In the genomic region with DNA sequence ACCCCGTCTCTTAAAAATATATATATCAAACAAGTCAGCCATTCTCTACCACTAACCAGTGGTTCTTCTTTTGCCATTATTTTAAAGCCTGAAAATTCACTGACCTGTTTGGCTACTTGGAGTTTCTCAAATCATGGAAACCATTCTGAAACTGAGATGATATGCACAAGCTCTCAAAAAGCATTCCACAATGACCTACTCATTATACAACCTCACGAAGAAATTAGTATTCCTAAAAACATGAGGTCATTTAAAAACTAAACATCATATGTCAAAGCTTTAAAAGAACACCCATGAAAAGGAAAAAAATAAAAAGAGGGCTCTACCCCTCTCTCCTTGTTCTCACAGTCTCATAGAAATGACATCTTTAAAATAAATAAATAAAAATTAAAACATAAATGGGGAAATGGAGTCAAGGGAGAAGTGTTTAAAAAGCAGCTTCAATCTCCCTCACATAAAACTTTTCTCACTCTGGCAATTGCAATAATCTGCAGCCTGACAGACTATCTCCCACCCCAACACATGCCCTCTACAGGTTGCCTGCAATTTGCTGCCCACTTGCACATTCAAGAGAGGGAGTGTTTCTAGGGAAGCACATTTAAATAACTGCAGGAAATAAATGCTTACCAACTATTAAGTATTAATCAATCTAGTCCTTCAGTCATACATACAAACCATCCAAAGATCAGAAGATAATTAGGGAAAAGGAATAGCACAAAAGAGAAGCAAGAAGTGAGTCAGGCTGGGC, we compare ENCODE assay signal across 29 cellular contexts.
DNase-seq lines count a peak whose midpoint lies in the region; ATAC-seq, FAIRE-seq and TF ChIP-seq lines count a peak whose summit lies in the region.
"Had no signal": no experiment of that assay in that cellular context is flagged by ENCODE, and none has a peak within 500 bp of the region (broad histone marks: within the 10 kb centered on the region; RNA-seq: fewer than 3 reads in every experiment).

No MANE protein-coding gene starts in this region.

- H3K27ac Mint-ChIP-seq in central memory CD8-positive, alpha-beta T cell (ENCODE audit: low read depth) = peak overlapping the region; percentile 83
- H3K27ac Mint-ChIP-seq: activated T-cell treated with anti-CD3 and anti-CD28 coated beads, Interleukin-2, amount 50 U/mL, for 72 hours; nephron progenitor cell; progenitor cell of endocrine pancreas had no signal

- H3K36me3 Mint-ChIP-seq in central memory CD8-positive, alpha-beta T cell (ENCODE audit: insufficient read depth) = peaks cover 39% of the 10 kb centered on the region

- no peaks in the 10 kb centered on the region for H3K9me3 Mint-ChIP-seq in central memory CD8-positive, alpha-beta T cell
- H3K9me3 Mint-ChIP-seq: activated T-cell treated with anti-CD3 and anti-CD28 coated beads, Interleukin-2, amount 50 U/mL, for 72 hours; nephron progenitor cell had no signal

- no peak for TF ChIP-seq CTCF in HepG2 (CRISPR knock-in tag; IDR thresholded peaks at IDR 0.05)
- no peak for TF ChIP-seq CTCF in right lobe of liver (IDR thresholded peaks at IDR 0.05)
- TF ChIP-seq CTCF in Loucy (conservative IDR thresholded peaks at IDR 0.05; ENCODE audit: low read length) = peak; percentile 64
- TF ChIP-seq CTCF in retinal pigment epithelial cell (conservative IDR thresholded peaks at IDR 0.05; ENCODE audit: low read depth, low read length) = peak; percentile 28

- TF ChIP-seq EP300 in HepG2 (IDR thresholded peaks at IDR 0.05; ENCODE audit: low read depth in 2 of 2, low read length in 2 of 2) = no peak
- no peak for TF ChIP-seq EP300 in HepG2 (CRISPR knock-in tag; IDR thresholded peaks at IDR 0.05; ENCODE audit: borderline replicate concordance)

- H3K27ac ChIP-seq in HepG2 (ENCODE audit: extremely low read length, insufficient read depth, low read length) (no peak overlapping the region), right lobe of liver (no peak overlapping the region)
- H3K27ac ChIP-seq: C4-2B, RWPE1, skin epidermis, tibial artery had no signal

- H3K4me2 ChIP-seq in HepG2 (ENCODE audit: low read depth, low read length) (no peak overlapping the region), Loucy (ENCODE audit: low read depth, low read length, poor library complexity, severe bottlenecking) (no peak overlapping the region)

- FAIRE-seq in HepG2 (lab: Jason Lieb, UNC) = no peak
- FAIRE-seq: astrocyte had no signal

- H3K4me1 Mint-ChIP-seq in central memory CD8-positive, alpha-beta T cell = peaks cover 58% of the 10 kb centered on the region

- no peaks in the 10 kb centered on the region for H3K36me3 ChIP-seq in HepG2 (replicated peaks in 1 of 2; ENCODE audit: control insufficient read depth in 1 of 2, insufficient read depth in 2 of 2, low read length in 2 of 2)
- H3K36me3 ChIP-seq in right lobe of liver = peaks cover 0 to 5% (median 2%) of the 10 kb centered on the region in 4 donors
- H3K36me3 ChIP-seq in Loucy (ENCODE audit: insufficient read depth, low read length) = no peaks in the 10 kb centered on the region
- H3K36me3 ChIP-seq: HAP-1 had no signal

- ATAC-seq in HepG2 = 0 out of 3 replicates have a peak, but pooled peaks have one; percentile 31
- no peak for ATAC-seq in right lobe of liver
- ATAC-seq in central memory CD8-positive, alpha-beta T cell (replicated peaks; ENCODE audit: extremely low read depth, poor library complexity, severe bottlenecking) = no peak
- ATAC-seq in HG03520 (IDR thresholded peaks at IDR 0.05; ENCODE audit: unreplicated experiment) = no peak
- ATAC-seq: activated T-cell treated with anti-CD3 and anti-CD28 coated beads, Interleukin-2, amount 50 U/mL, for 72 hours; left cardiac atrium; SK-N-SH treated with all-trans-retinoic acid at 6 μM for 48 hours had no signal

- DNase-seq in HepG2 (ENCODE audit: low spot score) (no peak), right lobe of liver (no peak), retinal pigment epithelial cell (ENCODE audit: low read depth) (no peak), NCI-H2227 (lab: John Stamatoyannopoulos, UW; ENCODE audit: unreplicated experiment) (no peak), kidney tubule cell (ENCODE audit: low spot score) (no peak)
- no peak for DNase-seq in central memory CD8-positive, alpha-beta T cell (ENCODE audit: low spot score in 2 of 2)
- DNase-seq: ACHN; activated CD4-positive, CD25-positive, alpha-beta regulatory T cell treated with anti-CD3 and anti-CD28 coated beads, Interleukin-2, amount 50 U/mL, for 72 hours; activated CD8-positive, alpha-beta memory T cell treated with anti-CD3 and anti-CD28 coated beads for 24 hours; activated naive CD4-positive, alpha-beta T cell treated with anti-CD3 and anti-CD28 coated beads, Interleukin-2, amount 50 U/mL, for 16 hours; activated T-cell treated with anti-CD3 and anti-CD28 coated beads, Interleukin-2, amount 50 U/mL, for 72 hours; effector CD8-positive, alpha-beta T cell; left cardiac atrium; mesendoderm; NCI-H1436 treated with DMSO at 0.1 percent for 48 hours; NCI-H446; nephron progenitor cell; stimulated activated naive CD4-positive, alpha-beta T cell treated with Interleukin-2 at 50 U/mL for 16 hours; T1000; tibial artery had no signal

- H3K4me1 ChIP-seq in HepG2 (ENCODE audit: insufficient read depth, low read length) = no peaks in the 10 kb centered on the region
- no peaks in the 10 kb centered on the region for H3K4me1 ChIP-seq in right lobe of liver
- H3K4me1 ChIP-seq in Loucy (ENCODE audit: insufficient read depth, low read length, poor library complexity, severe bottlenecking) = peaks cover 7% of the 10 kb centered on the region
- H3K4me1 ChIP-seq: HAP-1, tibial artery had no signal

- no peaks in the 10 kb centered on the region; a peak in 1 of 5 replicates for H3K27me3 ChIP-seq in HepG2 (ENCODE audit: control insufficient read depth in 1 of 2, insufficient read depth in 2 of 2, low read length in 2 of 2)
- H3K27me3 ChIP-seq in right lobe of liver = no peaks in the 10 kb centered on the region
- H3K27me3 ChIP-seq in Loucy (ENCODE audit: insufficient read depth, low read length, poor library complexity, severe bottlenecking) = no peaks in the 10 kb centered on the region
- H3K27me3 ChIP-seq: tibial artery had no signal

- WGBS in HepG2 (ENCODE audit: low lambda C conversion rate) = 0% methylated on average over 2 of the region's 2 CpGs
- WGBS in right lobe of liver (ENCODE audit: insufficient coverage, low coverage, low lambda C conversion rate, missing lambda C conversion rate) = 92% methylated on average over 1 of the region's 2 CpGs

- H3K9me3 ChIP-seq in HepG2 (ENCODE audit: low read length) (no peaks in the 10 kb centered on the region), right lobe of liver (no peaks in the 10 kb centered on the region), Loucy (ENCODE audit: insufficient read depth, low read depth, low read length) (no peaks in the 10 kb centered on the region)
- H3K9me3 ChIP-seq: HAP-1, tibial artery had no signal

- H4K20me1 ChIP-seq in HepG2 (ENCODE audit: insufficient read depth, low read length) (no peaks in the 10 kb centered on the region; the same call in 1 of the 2 replicates), Loucy (ENCODE audit: insufficient read depth, low read length, poor library complexity, severe bottlenecking) (no peaks in the 10 kb centered on the region)

- CTCF ChIA-PET in HepG2 (lab: Yijun Ruan, JAX; ENCODE audit: low intra/inter-chr PET ratio, low total read pairs) = no interaction called here

- no peak overlapping the region for H3K4me3 ChIP-seq in HepG2 (replicated peaks in 1 of 3; ENCODE audit: insufficient read depth in 1 of 3, low read depth in 2 of 3, low read length in 3 of 3)
- no peak overlapping the region for H3K4me3 ChIP-seq in right lobe of liver
- H3K4me3 ChIP-seq in Loucy (ENCODE audit: low read length, poor library complexity, severe bottlenecking) = no peak overlapping the region
- H3K4me3 ChIP-seq in retinal pigment epithelial cell (ENCODE audit: low read length) = no peak overlapping the region
- H3K4me3 ChIP-seq: HAP-1, skin epidermis, tibial artery had no signal

- H3K9ac ChIP-seq in HepG2 (ENCODE audit: insufficient read depth, low read depth, low read length) (no peak overlapping the region), Loucy (ENCODE audit: low read depth, low read length, poor library complexity, severe bottlenecking) (no peak overlapping the region)

- no peaks in the 10 kb centered on the region for H3F3A ChIP-seq in Loucy (ENCODE audit: low read depth)

- no peak for TF ChIP-seq RAD21 in HepG2 (CRISPR knock-in tag; IDR thresholded peaks at IDR 0.05)

- no peaks in the 10 kb centered on the region for H3K79me2 ChIP-seq in HepG2 (ENCODE audit: insufficient read depth, low read length)
- H3K79me2 ChIP-seq in Loucy (ENCODE audit: insufficient read depth, low read length) = no peaks in the 10 kb centered on the region

- H3K27me3 Mint-ChIP-seq in central memory CD8-positive, alpha-beta T cell = no peaks in the 10 kb centered on the region
- H3K27me3 Mint-ChIP-seq: progenitor cell of endocrine pancreas had no signal

- no peak for TF ChIP-seq POLR2A in HepG2 (IDR thresholded peaks at IDR 0.05; ENCODE audit: insufficient read depth in 1 of 2, low read depth in 2 of 2, low read length in 2 of 2)
- no peak for TF ChIP-seq POLR2A in right lobe of liver (IDR thresholded peaks at IDR 0.05)

- intact Hi-C loops in HepG2 (cut with micrococcal nuclease; ENCODE audit: unreplicated experiment) (no loop called here), right lobe of liver (cut with DNase I) (no loop called here)

- H2AFZ ChIP-seq in HepG2 (ENCODE audit: low read length) (no peak overlapping the region), Loucy (ENCODE audit: low read length) (no peak overlapping the region)

- in situ Hi-C loops in HepG2 (cut with HindIII; ENCODE audit: extremely low pct_ligation_motif_present, low pct_unique_long_range_greater_than_20kb) = no loop called here

- BruUV-seq in HepG2 (replicated peaks; lab: Mats Ljungman, UMichigan) = no TSS peak

- H3K4me3 Mint-ChIP-seq in central memory CD8-positive, alpha-beta T cell = no peak overlapping the region
- H3K4me3 Mint-ChIP-seq: activated T-cell treated with anti-CD3 and anti-CD28 coated beads, Interleukin-2, amount 50 U/mL, for 72 hours; nephron progenitor cell had no signal

- POLR2A ChIA-PET in HepG2 (lab: Yijun Ruan, JAX) = no interaction called here

- no peaks in the 10 kb centered on the region for H3K9me2 ChIP-seq in Loucy (replicated peaks; ENCODE audit: low read depth, low read length)

TF ChIP-seq in HepG2, 621 proteins besides CTCF, POLR2A, EP300 and RAD21:
- TF ChIP-seq CBX1 (IDR thresholded peaks at IDR 0.05; ENCODE audit: low read depth) (no peak), ZNF296 (CRISPR knock-in tag; conservative IDR thresholded peaks at IDR 0.05) (no peak)

Comparison
In these comparisons a context has a peak if more than half of its experiments do, and no peak if none do; other contexts are left out.
1. CTCF ChIP-seq: peak in Loucy (single experiment) and retinal pigment epithelial cell (single experiment); none in HepG2 (single experiment) and right lobe of liver (0 of 4).